In the genomic region with DNA sequence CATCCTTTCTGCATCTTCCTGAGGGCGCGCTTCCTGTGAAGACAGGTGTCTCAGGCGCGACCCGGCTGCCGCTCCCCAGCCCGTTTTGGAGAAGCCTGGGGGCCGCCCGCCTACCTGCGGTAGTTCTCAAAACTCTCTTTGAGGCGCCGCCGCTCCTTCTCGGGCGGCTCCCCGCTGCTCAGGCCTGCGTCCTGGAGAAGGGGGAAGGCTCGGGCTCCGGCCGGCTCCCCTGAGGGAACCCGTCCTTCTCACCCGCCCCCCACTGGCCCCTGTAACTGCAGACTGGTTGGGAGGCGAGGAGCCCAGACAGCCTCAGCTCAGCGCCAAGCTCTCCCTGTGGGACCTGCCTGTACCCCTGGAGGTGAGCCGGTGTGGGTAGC, we compare ENCODE assay signal across 10 cellular contexts. TPM values are rescaled to one million over a fixed set of nuclear protein-coding genes. Genes with fewer than 3 reads are reported as not detected.
DNase-seq lines count a peak whose midpoint lies in the region; ATAC-seq and TF ChIP-seq lines count a peak whose summit lies in the region.
"Had no signal": no experiment of that assay in that cellular context is flagged by ENCODE, and none has a peak within 500 bp of the region (broad histone marks: within the 10 kb centered on the region; RNA-seq: fewer than 3 reads in every experiment).

No MANE protein-coding gene starts in this region.

- peaks cover 5% of the 10 kb centered on the region; the same call in 1 of the 2 replicates for H3K79me2 ChIP-seq in PC-9 (ENCODE audit: low read depth)

- H3K9me2 ChIP-seq in PC-9 (ENCODE audit: insufficient read depth) = no peaks in the 10 kb centered on the region

- H3K4me1 Mint-ChIP-seq in activated T-cell treated with anti-CD3 and anti-CD28 coated beads, Interleukin-2, amount 50 U/mL, for 4 hours (ENCODE audit: low read depth) = peaks cover 1% of the 10 kb centered on the region

- H3K4me1 ChIP-seq in PC-9 (replicated peaks; ENCODE audit: insufficient read depth) (peaks cover 12% of the 10 kb centered on the region), spleen (peaks cover 5 to 64% (median 37%) of the 10 kb centered on the region in 6 donors)

- no peak for TF ChIP-seq POLR2A in spleen (IDR thresholded peaks at IDR 0.05)

- no peaks in the 10 kb centered on the region for H3K27me3 Mint-ChIP-seq in activated T-cell treated with anti-CD3 and anti-CD28 coated beads, Interleukin-2, amount 50 U/mL, for 4 hours (ENCODE audit: low read depth)
- H3K27me3 Mint-ChIP-seq: activated naive CD8-positive, alpha-beta T cell treated with anti-CD3 and anti-CD28 coated beads, Interleukin-2, amount 10 ng/mL, durations not matched to agents 7 days and 5 days had no signal

- WGBS in spleen, 5 donors = 49 to 70% (median 63%) methylated on average over 18 to 25 of the region's 25 CpGs

- H3K4me3 ChIP-seq in PC-9 (peak overlapping the region; percentile 77; the same call in 1 of the 2 replicates), coronary artery (peak overlapping the region; percentile 92), spleen (peak overlapping the region in 1 of 8 donors; percentile 100)

- H3K4me3 Mint-ChIP-seq in activated T-cell treated with anti-CD3 and anti-CD28 coated beads, Interleukin-2, amount 50 U/mL, for 4 hours = peak overlapping the region; percentile 26
- H3K4me3 Mint-ChIP-seq: activated naive CD8-positive, alpha-beta T cell treated with anti-CD3 and anti-CD28 coated beads, Interleukin-2, amount 10 ng/mL, durations not matched to agents 7 days and 5 days had no signal

- CTCF ChIA-PET in PC-9 (lab: Charles Lee) = interaction anchor here (0.7 kb wide), 1 partner anchor 286 kb away, joined by 3 read pairs; no protein-coding TSS in a partner anchor

- H3K27ac ChIP-seq in PC-9 (no peak overlapping the region), coronary artery (no peak overlapping the region), spleen (no peak overlapping the region)
- H3K27ac ChIP-seq: vagina had no signal

- H3K27me3 ChIP-seq in PC-9 (ENCODE audit: insufficient read depth, low read depth) (no peaks in the 10 kb centered on the region), spleen (replicated peaks in 1 of 7) (peaks cover 0 to 9% (median 0%) of the 10 kb centered on the region in 7 donors)
- H3K27me3 ChIP-seq: vagina had no signal

- H3K9me3 Mint-ChIP-seq in activated T-cell treated with anti-CD3 and anti-CD28 coated beads, Interleukin-2, amount 50 U/mL, for 4 hours = no peaks in the 10 kb centered on the region
- H3K9me3 Mint-ChIP-seq: activated naive CD8-positive, alpha-beta T cell treated with anti-CD3 and anti-CD28 coated beads, Interleukin-2, amount 10 ng/mL, durations not matched to agents 7 days and 5 days had no signal

- POLR2A ChIA-PET in PC-9 (lab: Charles Lee; ENCODE audit: unreplicated experiment) = no interaction called here

- intact Hi-C loops in PC-9 (cut with micrococcal nuclease; ENCODE audit: unreplicated experiment) = no loop called here
- intact Hi-C loops in spleen (cut with DNase I; ENCODE audit: low total_unique reads) = no loop called here

- ATAC-seq in activated T-cell treated with anti-CD3 and anti-CD28 coated beads, Interleukin-2, amount 50 U/mL, for 4 hours = no peak
- ATAC-seq in GM21825 (IDR thresholded peaks at IDR 0.05; ENCODE audit: unreplicated experiment) = no peak

- no peaks in the 10 kb centered on the region for H3K36me3 Mint-ChIP-seq in activated T-cell treated with anti-CD3 and anti-CD28 coated beads, Interleukin-2, amount 50 U/mL, for 4 hours (ENCODE audit: insufficient read depth)
- H3K36me3 Mint-ChIP-seq: activated naive CD8-positive, alpha-beta T cell treated with anti-CD3 and anti-CD28 coated beads, Interleukin-2, amount 10 ng/mL, durations not matched to agents 7 days and 5 days had no signal

- H3F3A ChIP-seq in PC-9 (ENCODE audit: insufficient read depth, low read depth) = no peaks in the 10 kb centered on the region

- no TSS peak for BruUV-seq in PC-9 (replicated peaks; lab: Mats Ljungman, UMichigan)

- no peak for DNase-seq in activated T-cell treated with anti-CD3 and anti-CD28 coated beads, Interleukin-2, amount 50 U/mL, for 4 hours
- DNase-seq in activated T-cell treated with anti-CD3 and anti-CD28 coated beads, Interleukin-2, amount 50 U/mL, for 1 hour = no peak
- no peak for DNase-seq in PC-9
- no peak for DNase-seq in coronary artery (ENCODE audit: low spot score)
- peak; percentile 90 for DNase-seq in spleen
- no peak for DNase-seq in iPS-NIHi11 (ENCODE audit: low spot score)
- no peak for DNase-seq in NK-92 (lab: John Stamatoyannopoulos, UW; ENCODE audit: unreplicated experiment)

- peak overlapping the region; percentile 83 for H3K4me2 ChIP-seq in PC-9

- TF ChIP-seq CTCF in PC-9 (conservative IDR thresholded peaks at IDR 0.05) (no peak), coronary artery (IDR thresholded peaks at IDR 0.05) (no peak), spleen (IDR thresholded peaks at IDR 0.05 in 8 of 11, conservative IDR thresholded peaks at IDR 0.05 in 3 of 11) (no peak)

- H4K20me1 ChIP-seq in PC-9 (ENCODE audit: insufficient read depth) = no peaks in the 10 kb centered on the region

- H3K36me3 ChIP-seq in PC-9 (ENCODE audit: low read depth) (no peaks in the 10 kb centered on the region), spleen (peaks cover 0 to 62% (median 10%) of the 10 kb centered on the region in 6 donors)
- H3K36me3 ChIP-seq: vagina had no signal

- H2AFZ ChIP-seq in PC-9 = no peak overlapping the region

- no peaks in the 10 kb centered on the region for H3K9me3 ChIP-seq in PC-9 (ENCODE audit: insufficient read depth, low read depth)
- no peaks in the 10 kb centered on the region for H3K9me3 ChIP-seq in spleen
- H3K9me3 ChIP-seq: vagina had no signal

RNA-seq across cellular contexts. Expression of a gene that starts 0.8 kb away (rescaled TPM):
- total RNA-seq in activated T-cell treated with anti-CD3 and anti-CD28 coated beads, Interleukin-2, amount 50 U/mL, for 4 hours = 10 to 100 TPM; 75.5 to 82.7 (median 75.5) TPM
- total RNA-seq in PC-9 (2021) = 9.1 and 19.1 TPM in 2 replicates
- total RNA-seq in spleen = 10 to 100 TPM; 15.8 to 29.8 (median 22.7) TPM
- 10 to 100 TPM; 20.5 to 24.0 (median 22.0) TPM for polyA plus RNA-seq in spleen

RNA-seq across cellular contexts. Expression of a gene that starts 9.1 kb away (rescaled TPM):
- 1 to 10 TPM; 1.4 to 3.4 (median 2.4) TPM for total RNA-seq in activated T-cell treated with anti-CD3 and anti-CD28 coated beads, Interleukin-2, amount 50 U/mL, for 4 hours
- total RNA-seq in PC-9 (2021) = 13.6 and 14.0 TPM in 2 replicates
- 10 to 100 TPM; 11.6 to 25.5 (median 19.5) TPM for total RNA-seq in spleen
- 10 to 100 TPM in 2 of 3 donors, 1 to 10 TPM in 1; 5.7 to 17.3 (median 16.1) TPM for polyA plus RNA-seq in spleen

RNA-seq across cellular contexts. Expression of a gene that starts 35.6 kb away (rescaled TPM):
- total RNA-seq in activated T-cell treated with anti-CD3 and anti-CD28 coated beads, Interleukin-2, amount 50 U/mL, for 4 hours = 10 to 100 TPM; 43.7 to 48.0 (median 44.5) TPM
- 13.3 and 14.4 TPM in 2 replicates for total RNA-seq in PC-9 (2021)
- total RNA-seq in spleen = 10 to 100 TPM in 4 of 7 donors, 1 to 10 TPM in 3; 6.4 to 14.5 (median 10.3) TPM
- polyA plus RNA-seq in spleen = 10 to 100 TPM in 1 of 3 donors, 1 to 10 TPM in 2; 4.6 to 13.6 (median 9.4) TPM

RNA-seq across cellular contexts. Expression of a gene that starts 37.0 kb away (rescaled TPM):
- total RNA-seq in activated T-cell treated with anti-CD3 and anti-CD28 coated beads, Interleukin-2, amount 50 U/mL, for 4 hours = 10 to 100 TPM; 12.8 to 13.6 (median 13.4) TPM
- total RNA-seq in PC-9 (2021) = 5.5 and 9.5 TPM in 2 replicates
- 10 to 100 TPM in 5 of 7 donors, 1 to 10 TPM in 2; 9.5 to 27.9 (median 14.3) TPM for total RNA-seq in spleen
- polyA plus RNA-seq in spleen = 10 to 100 TPM in 1 of 3 donors, 1 to 10 TPM in 2; 4.5 to 20.5 (median 9.3) TPM

RNA-seq across cellular contexts. Expression of a gene that starts 46.1 kb away (rescaled TPM):
- 10 to 100 TPM; 52.8 to 65.0 (median 59.9) TPM for total RNA-seq in activated T-cell treated with anti-CD3 and anti-CD28 coated beads, Interleukin-2, amount 50 U/mL, for 4 hours
- total RNA-seq in PC-9 (2021) = 67.9 and 82.9 TPM in 2 replicates
- 10 to 100 TPM; 38.5 to 67.4 (median 58.7) TPM for total RNA-seq in spleen
- polyA plus RNA-seq in spleen = 10 to 100 TPM; 45.6 to 78.5 (median 70.1) TPM
